ENCODE assay signal across 16 cellular contexts in genomic region chr4:75655562-75655961, GRCh38. TPM values are rescaled to one million over a fixed set of nuclear protein-coding genes. Genes with fewer than 3 reads are reported as not detected.
DNase-seq lines count a peak whose midpoint lies in the region; ATAC-seq and TF ChIP-seq lines count a peak whose summit lies in the region.
"Had no signal": no experiment of that assay in that cellular context is flagged by ENCODE, and none has a peak within 500 bp of the region (broad histone marks: within the 10 kb centered on the region; RNA-seq: fewer than 3 reads in every experiment).

No MANE protein-coding gene starts in this region.

- no peak for TF ChIP-seq CTCF in type B pancreatic cell (conservative IDR thresholded peaks at IDR 0.05)
- no peak for TF ChIP-seq CTCF in osteocyte (IDR thresholded peaks at IDR 0.05)

- H3K9ac ChIP-seq in SK-N-MC (ENCODE audit: insufficient read length) = no peak overlapping the region
- H3K9ac ChIP-seq: BLaER1 had no signal

- peaks cover 33 to 64% (median 43%) of the 10 kb centered on the region in 4 donors for H3K4me1 Mint-ChIP-seq in CD4-positive, alpha-beta memory T cell
- peaks cover 19 to 35% of the 10 kb centered on the region in 2 donors for H3K4me1 Mint-ChIP-seq in effector memory CD8-positive, alpha-beta T cell (ENCODE audit: low read depth in 2 of 2)
- H3K4me1 Mint-ChIP-seq in type B pancreatic cell (ENCODE audit: unreplicated experiment) = no peaks in the 10 kb centered on the region
- H3K4me1 Mint-ChIP-seq in osteocyte (ENCODE audit: unreplicated experiment) = peaks cover 2% of the 10 kb centered on the region

- ATAC-seq in GM18511 (IDR thresholded peaks at IDR 0.05; ENCODE audit: unreplicated experiment) = peak; percentile 83
- ATAC-seq in effector memory CD8-positive, alpha-beta T cell (replicated peaks) = peak; percentile 83
- ATAC-seq in HG02642 (IDR thresholded peaks at IDR 0.05; ENCODE audit: poor library complexity, unreplicated experiment) = no peak
- ATAC-seq: left lobe of liver, sciatic nerve had no signal

- no peak overlapping the region for H3K4me3 ChIP-seq in CD4-positive, alpha-beta memory T cell (ENCODE audit: low read length in 2 of 2)
- no peak overlapping the region for H3K4me3 ChIP-seq in SK-N-MC
- H3K4me3 ChIP-seq: BLaER1, MG63 had no signal

- H3K27me3 ChIP-seq in CD4-positive, alpha-beta memory T cell (ENCODE audit: insufficient read depth, low read length) = no peaks in the 10 kb centered on the region
- H3K27me3 ChIP-seq: BLaER1, MG63 had no signal

- peaks cover 0 to 2% (median 0%) of the 10 kb centered on the region in 8 donors for H3K9me3 Mint-ChIP-seq in CD4-positive, alpha-beta memory T cell
- no peaks in the 10 kb centered on the region for H3K9me3 Mint-ChIP-seq in effector memory CD8-positive, alpha-beta T cell
- H3K9me3 Mint-ChIP-seq in type B pancreatic cell = no peaks in the 10 kb centered on the region
- no peaks in the 10 kb centered on the region for H3K9me3 Mint-ChIP-seq in osteocyte (ENCODE audit: unreplicated experiment)
- H3K9me3 Mint-ChIP-seq: H9 had no signal

- DNase-seq in CD4-positive, alpha-beta memory T cell = peak; percentile 33 to 72 (median 55)
- no peak for DNase-seq in SK-N-MC (ENCODE audit: low read depth, low spot score)
- DNase-seq in effector memory CD8-positive, alpha-beta T cell = no peak
- no peak for DNase-seq in type B pancreatic cell (ENCODE audit: extremely low spot score, unreplicated experiment)
- no peak for DNase-seq in NCI-H1417 (lab: John Stamatoyannopoulos, UW)
- no peak for DNase-seq in osteocyte (ENCODE audit: extremely low spot score, unreplicated experiment)
- DNase-seq: amniotic stem cell, H9, hypothalamus, MG63, SW 1271 had no signal

- peaks cover 48% of the 10 kb centered on the region for H3K4me1 ChIP-seq in CD4-positive, alpha-beta memory T cell (ENCODE audit: insufficient read depth, low read length)
- H3K4me1 ChIP-seq: BLaER1 had no signal

- intact Hi-C loops in CD4-positive, alpha-beta memory T cell (cut with micrococcal nuclease) = loop anchor here (2.0 kb wide), 2 partner anchors 17 to 25 kb away; partner anchors contain the start of genes CDKL2 and G3BP2

- POLR2A ChIA-PET in CD4-positive, alpha-beta memory T cell (lab: Charles Lee; ENCODE audit: partially characterized antibody) = interaction anchor here (0.8 to 2.8 kb wide), 3 partner anchors 14 to 68 kb away, joined by 3 to 12 read pairs (median 12); partner anchors contain the start of gene USO1

- no peaks in the 10 kb centered on the region for H3K9me3 ChIP-seq in CD4-positive, alpha-beta memory T cell (ENCODE audit: control insufficient read depth in 1 of 2, low read length in 2 of 2)
- H3K9me3 ChIP-seq in SK-N-MC (ENCODE audit: low read depth, low read length) = no peaks in the 10 kb centered on the region
- H3K9me3 ChIP-seq: BLaER1, MG63 had no signal

- peak overlapping the region; percentile 41 to 95 (median 68) for H3K27ac Mint-ChIP-seq in CD4-positive, alpha-beta memory T cell
- peak overlapping the region; percentile 62 to 75 for H3K27ac Mint-ChIP-seq in effector memory CD8-positive, alpha-beta T cell
- H3K27ac Mint-ChIP-seq in type B pancreatic cell = no peak overlapping the region
- H3K27ac Mint-ChIP-seq in osteocyte (ENCODE audit: unreplicated experiment) = no peak overlapping the region

- H3K27ac ChIP-seq in CD4-positive, alpha-beta memory T cell (ENCODE audit: low read depth, low read length) = peak overlapping the region; percentile 45
- H3K27ac ChIP-seq in SK-N-MC = peak overlapping the region; percentile 56; the same call in 1 of the 2 replicates
- H3K27ac ChIP-seq: BLaER1 had no signal

- peak overlapping the region in 4 of 8 donors; percentile 12 to 53 (median 15) for H3K4me3 Mint-ChIP-seq in CD4-positive, alpha-beta memory T cell
- H3K4me3 Mint-ChIP-seq in effector memory CD8-positive, alpha-beta T cell = peak overlapping the region; percentile 17 to 28
- H3K4me3 Mint-ChIP-seq in type B pancreatic cell (no peak overlapping the region), osteocyte (ENCODE audit: unreplicated experiment) (no peak overlapping the region)
- H3K4me3 Mint-ChIP-seq: H9 had no signal

- H3K36me3 Mint-ChIP-seq in CD4-positive, alpha-beta memory T cell = peaks cover 46 to 81% of the 10 kb centered on the region in 2 donors
- H3K36me3 Mint-ChIP-seq in effector memory CD8-positive, alpha-beta T cell (ENCODE audit: insufficient read depth) = peaks cover 100% of the 10 kb centered on the region
- H3K36me3 Mint-ChIP-seq in type B pancreatic cell = peaks cover 23% of the 10 kb centered on the region
- peaks cover 34% of the 10 kb centered on the region for H3K36me3 Mint-ChIP-seq in osteocyte (ENCODE audit: unreplicated experiment)

- peaks cover 63% of the 10 kb centered on the region for H3K36me3 ChIP-seq in CD4-positive, alpha-beta memory T cell (ENCODE audit: insufficient read depth, low read length)
- H3K36me3 ChIP-seq in SK-N-MC (ENCODE audit: insufficient read depth, low read length) = peaks cover 100% of the 10 kb centered on the region

- CTCF ChIA-PET in CD4-positive, alpha-beta memory T cell (lab: Charles Lee; ENCODE audit: partially characterized antibody) = interaction anchor here (0.6 to 5.3 kb wide), 5 partner anchors 15 to 68 kb away, joined by 4 to 22 read pairs (median 10); partner anchors contain the start of genes G3BP2 and USO1

- H3K27me3 Mint-ChIP-seq in CD4-positive, alpha-beta memory T cell = no peaks in the 10 kb centered on the region
- H3K27me3 Mint-ChIP-seq in effector memory CD8-positive, alpha-beta T cell = no peaks in the 10 kb centered on the region
- no peaks in the 10 kb centered on the region for H3K27me3 Mint-ChIP-seq in type B pancreatic cell
- no peaks in the 10 kb centered on the region for H3K27me3 Mint-ChIP-seq in osteocyte (ENCODE audit: unreplicated experiment)

RNA-seq across cellular contexts. Expression of gene G3BP2, which starts 17.6 kb away (rescaled TPM):
- total RNA-seq in CD4-positive, alpha-beta memory T cell = 100 to 1,000 TPM; 150 to 165 TPM
- 100 to 1,000 TPM; 118 to 125 TPM for polyA plus RNA-seq in CD4-positive, alpha-beta memory T cell
- total RNA-seq in type B pancreatic cell (ENCODE audit: low replicate concordance) (129 and 133 TPM in 2 replicates), osteocyte (138 and 141 TPM in 2 replicates)

RNA-seq across cellular contexts. Expression of gene CDKL2, which starts 25.2 kb away (rescaled TPM):
- total RNA-seq in CD4-positive, alpha-beta memory T cell = under 1 TPM; 0.35 to 0.39 TPM
- under 1 TPM; 0.32 to 0.37 TPM for polyA plus RNA-seq in CD4-positive, alpha-beta memory T cell
- total RNA-seq in type B pancreatic cell (ENCODE audit: low replicate concordance) (0.71 and 2.6 TPM in 2 replicates), osteocyte (2.3 and 5.0 TPM in 2 replicates)

Comparison
In these comparisons a context has a peak if more than half of its experiments do, and no peak if none do; other contexts are left out.
1. DNase-seq: peak in CD4-positive, alpha-beta memory T cell (5 of 5); none in SK-N-MC (single experiment), effector memory CD8-positive, alpha-beta T cell (0 of 3), type B pancreatic cell (single experiment), NCI-H1417 (0 of 3) and osteocyte (single experiment).
2. H3K27ac Mint-ChIP-seq: peak in CD4-positive, alpha-beta memory T cell (7 of 7) and effector memory CD8-positive, alpha-beta T cell (2 of 2); none in type B pancreatic cell (single experiment) and osteocyte (single experiment).
3. H3K4me3 Mint-ChIP-seq: peak in effector memory CD8-positive, alpha-beta T cell (2 of 2); none in type B pancreatic cell (single experiment) and osteocyte (single experiment).